Comparison of ENCODE assay signal across 8 cellular contexts in the genomic region with DNA sequence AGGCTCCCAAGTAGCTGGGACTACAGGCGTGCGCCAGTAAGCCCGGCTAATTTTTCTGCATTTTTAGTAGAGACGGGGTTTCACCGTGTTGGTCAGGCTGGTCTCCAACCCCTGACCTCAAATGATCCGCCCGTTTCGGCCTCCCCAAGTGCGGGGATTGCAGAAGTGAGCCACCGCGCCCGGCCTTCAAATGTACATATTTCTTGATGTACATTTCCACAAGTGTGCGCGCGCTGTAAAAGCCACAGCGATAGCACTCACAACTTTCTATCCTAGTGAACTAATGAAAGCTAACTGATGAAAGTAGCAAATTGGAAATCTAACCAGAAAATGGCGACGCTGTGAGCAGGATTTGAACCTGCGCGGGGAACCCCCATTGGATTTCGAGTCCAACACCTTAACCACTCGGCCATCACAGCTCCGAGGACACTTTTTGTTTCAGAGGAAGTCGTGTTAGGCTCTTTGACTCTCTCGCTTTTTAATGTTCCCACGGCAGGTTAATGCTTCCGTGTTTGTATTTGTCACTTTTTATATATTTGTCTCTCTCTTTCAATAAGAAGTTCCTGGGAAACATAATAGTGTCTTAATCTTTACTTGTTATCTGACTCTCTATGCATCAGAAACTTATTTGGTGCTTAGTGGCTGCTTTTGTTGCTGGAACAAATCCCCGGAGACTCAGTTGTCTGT.
DNase-seq lines count a peak whose midpoint lies in the region; ATAC-seq, FAIRE-seq and TF ChIP-seq lines count a peak whose summit lies in the region.

No MANE protein-coding gene starts in this region.

- TSS peak; percentile 79 for BruUV-seq in GM12878 (replicated peaks; lab: Mats Ljungman, UMichigan)

- H3K27ac Mint-ChIP-seq in CD4-positive, alpha-beta T cell, result peak overlapping the region; percentile 3

- H3K23ac ChIP-seq in mesendoderm (ENCODE audit: low read length), result no peak overlapping the region

- peaks cover 30% of the 10 kb centered on the region for H3K9me3 ChIP-seq in CD4-positive, alpha-beta T cell (ENCODE audit: control insufficient read depth, low read length)
- H3K9me3 ChIP-seq in GM12878 (replicated peaks; ENCODE audit: control insufficient read depth, insufficient read depth, low read length), result peaks cover 2% of the 10 kb centered on the region; the same call in 2 of the 3 replicates

- no peak overlapping the region for H4K5ac ChIP-seq in mesendoderm (ENCODE audit: low read length)

- no peak for DNase-seq in CD4-positive, alpha-beta T cell
- peak; percentile 98 for DNase-seq in NCI-H748 (lab: John Stamatoyannopoulos, UW; ENCODE audit: unreplicated experiment)
- no peak for DNase-seq in GM12878 (ENCODE audit: low read depth, low spot score)
- DNase-seq in mesendoderm, result peak; percentile 99
- DNase-seq in epidermal melanocyte (ENCODE audit: insufficient read length, low spot score), result no peak
- DNase-seq in GDM1 (lab: John Stamatoyannopoulos, UW), result no peak

- peak overlapping the region; percentile 55 for H3K9ac ChIP-seq in GM12878 (ENCODE audit: control insufficient read depth, insufficient read depth, low read length)
- H3K9ac ChIP-seq in mesendoderm (ENCODE audit: low read length), result no peak overlapping the region

- H4K8ac ChIP-seq in mesendoderm (ENCODE audit: low read depth, low read length), result no peak overlapping the region

- RAD21 ChIA-PET in GM12878 (lab: Charles Lee; ENCODE audit: unreplicated experiment), result interaction anchor here (0.5 to 2.7 kb wide), 2 partner anchors 81 to 166 kb away, joined by 3 to 6 read pairs; no protein-coding TSS in a partner anchor

- no peaks in the 10 kb centered on the region for H3K36me3 Mint-ChIP-seq in CD4-positive, alpha-beta T cell (ENCODE audit: low read depth)

- peaks cover 98% of the 10 kb centered on the region for H3K27me3 Mint-ChIP-seq in CD4-positive, alpha-beta T cell

- SMC1A ChIA-PET in GM12878 (lab: Charles Lee; ENCODE audit: uncharacterized antibody, unreplicated experiment), result no interaction called here

- no peak overlapping the region for H3K27ac ChIP-seq in CD4-positive, alpha-beta T cell (ENCODE audit: low read depth, low read length)
- peak overlapping the region; percentile 90 for H3K27ac ChIP-seq in GM12878 (ENCODE audit: control insufficient read depth, insufficient read depth)
- no peak overlapping the region for H3K27ac ChIP-seq in mesendoderm (ENCODE audit: low read depth, low read length)

- TF ChIP-seq EP300 in GM12878 (IDR thresholded peaks at IDR 0.05; ENCODE audit: borderline replicate concordance in 1 of 2, control insufficient read depth in 1 of 2, low read depth in 2 of 2, low read length in 2 of 2), result no peak; a peak in 1 of 4 replicates

- WGBS in GM12878 (ENCODE audit: insufficient coverage, insufficient replicate concordance, low lambda C conversion rate, missing lambda C conversion rate), result 16% methylated on average over 28 of the region's 28 CpGs
- no CpG with 5 or more reads among the region's 28 CpGs for WGBS in mesendoderm (ENCODE audit: extremely low coverage, insufficient coverage, low lambda C conversion rate)

- H3K79me1 ChIP-seq in mesendoderm (ENCODE audit: low read length), result no peaks in the 10 kb centered on the region

- no peaks in the 10 kb centered on the region for H3K79me2 ChIP-seq in GM12878 (ENCODE audit: control insufficient read depth, insufficient read depth, low read length)
- H3K79me2 ChIP-seq in mesendoderm (ENCODE audit: control insufficient read depth, insufficient read depth, low read length), result no peaks in the 10 kb centered on the region

- peak overlapping the region; percentile 38; the same call in 1 of the 2 replicates for H3K4me3 ChIP-seq in GM12878
- no peak overlapping the region for H3K4me3 ChIP-seq in mesendoderm (ENCODE audit: low read length)

- H2AK5ac ChIP-seq in mesendoderm (ENCODE audit: low read length), result no peak overlapping the region

- no peaks in the 10 kb centered on the region for H3K36me3 ChIP-seq in GM12878 (ENCODE audit: control insufficient read depth in 2 of 2, insufficient read depth in 2 of 2, low read length in 1 of 2)
- H3K36me3 ChIP-seq in mesendoderm (ENCODE audit: control insufficient read depth, insufficient read depth, low read length), result no peaks in the 10 kb centered on the region

- peak overlapping the region; percentile 5 for H3K4me3 Mint-ChIP-seq in CD4-positive, alpha-beta T cell

- peak overlapping the region; percentile 93 for H2AFZ ChIP-seq in GM12878 (ENCODE audit: control insufficient read depth, low read depth, low read length)

- TF ChIP-seq POLR2A in GM12878 (IDR thresholded peaks at IDR 0.05; ENCODE audit: low read depth, low read length), result no peak; the same call in 1 of the 2 replicates

- H2BK15ac ChIP-seq in mesendoderm (replicated peaks; ENCODE audit: low read depth), result no peak overlapping the region

- H3K4me1 Mint-ChIP-seq in CD4-positive, alpha-beta T cell (ENCODE audit: low read depth), result peaks cover 40% of the 10 kb centered on the region

- H3K9me3 Mint-ChIP-seq in CD4-positive, alpha-beta T cell, result peaks cover 17% of the 10 kb centered on the region

- H2BK120ac ChIP-seq in mesendoderm (ENCODE audit: low read depth, low read length), result no peak overlapping the region

- H3K56ac ChIP-seq in mesendoderm (ENCODE audit: low read length), result no peak overlapping the region

- H3K4me2 ChIP-seq in GM12878 (ENCODE audit: control insufficient read depth, insufficient read depth), result peak overlapping the region; percentile 84
- peak overlapping the region; percentile 46 for H3K4me2 ChIP-seq in mesendoderm (ENCODE audit: low read length)

- TF ChIP-seq CTCF in CD4-positive, alpha-beta T cell (IDR thresholded peaks at IDR 0.05), result no peak
- no peak for TF ChIP-seq CTCF in GM12878 (IDR thresholded peaks at IDR 0.05 in 2 of 3, conservative IDR thresholded peaks at IDR 0.05 in 1 of 3; ENCODE audit: control insufficient read depth in 2 of 3, extremely low read depth in 1 of 3, insufficient read depth in 1 of 3, low read depth in 3 of 3, low read length in 3 of 3)

- H3K4me1 ChIP-seq in GM12878 (ENCODE audit: control insufficient read depth, insufficient read depth, low read length), result peaks cover 9% of the 10 kb centered on the region
- peaks cover 5% of the 10 kb centered on the region for H3K4me1 ChIP-seq in mesendoderm (ENCODE audit: control insufficient read depth, low read depth, low read length)

- H3K27me3 ChIP-seq in CD4-positive, alpha-beta T cell (ENCODE audit: control insufficient read depth, insufficient read depth, low read length), result peaks cover 94% of the 10 kb centered on the region
- no peaks in the 10 kb centered on the region for H3K27me3 ChIP-seq in GM12878 (replicated peaks in 1 of 2; ENCODE audit: control insufficient read depth in 2 of 2, insufficient read depth in 2 of 2, low read length in 1 of 2)
- no peaks in the 10 kb centered on the region for H3K27me3 ChIP-seq in mesendoderm (ENCODE audit: insufficient read depth, low read length, poor library complexity)

- H3K4ac ChIP-seq in mesendoderm (ENCODE audit: low read depth, low read length), result no peak overlapping the region

- intact Hi-C loops in CD4-positive, alpha-beta T cell (cut with DNase I, micrococcal nuclease), result loop anchor here (5.0 kb wide), 4 partner anchors 80 to 1115 kb away; no protein-coding TSS in a partner anchor
- intact Hi-C loops in GM12878 (cut with micrococcal nuclease; ENCODE audit: unreplicated experiment), result loop anchor here (5.0 kb wide), 1 partner anchor 170 kb away; no protein-coding TSS in a partner anchor

- H4K20me1 ChIP-seq in GM12878 (ENCODE audit: control insufficient read depth, insufficient read depth), result no peaks in the 10 kb centered on the region

- H3K18ac ChIP-seq in mesendoderm (ENCODE audit: low read length), result no peak overlapping the region

- CTCF ChIA-PET in CD4-positive, alpha-beta T cell (lab: Charles Lee), result interaction anchor here (0.7 to 3.1 kb wide), 2 partner anchors 15 to 1123 kb away, joined by 4 to 9 read pairs; no protein-coding TSS in a partner anchor
- CTCF ChIA-PET in GM12878 (lab: Yijun Ruan, JAX), result interaction anchor here (0.9 to 2.2 kb wide), 5 partner anchors 15 to 101 kb away, joined by 3 to 7 read pairs (median 5); no protein-coding TSS in a partner anchor

- FAIRE-seq in GM12878 (lab: Jason Lieb, UNC), result no peak

- POLR2A ChIA-PET in CD4-positive, alpha-beta T cell (lab: Charles Lee), result interaction anchor here (1.0 to 1.4 kb wide), 2 partner anchors 15 to 193 kb away, joined by 3 to 5 read pairs; no protein-coding TSS in a partner anchor
- POLR2A ChIA-PET in GM12878 (lab: Charles Lee), result interaction anchor here (0.9 to 1.5 kb wide), 2 partner anchors 16 to 67 kb away, joined by 5 read pairs; no protein-coding TSS in a partner anchor

- peak; percentile 41 for ATAC-seq in CD4-positive, alpha-beta T cell (ENCODE audit: poor library complexity)
- ATAC-seq in GM18858 (IDR thresholded peaks at IDR 0.05; ENCODE audit: unreplicated experiment) (peak; percentile 35), HG03066 (IDR thresholded peaks at IDR 0.05; ENCODE audit: low read depth, unreplicated experiment) (peak; percentile 58), GM12878 (peak; percentile 67)

- H2BK5ac ChIP-seq in mesendoderm (ENCODE audit: low read length), result no peak overlapping the region

- no peak for TF ChIP-seq RAD21 in GM12878 (IDR thresholded peaks at IDR 0.05; ENCODE audit: insufficient read depth, low read depth, low read length)

- in situ Hi-C loops in GM12878 (cut with MboI), result no loop called here

Comparison
In these comparisons a context has a peak if more than half of its experiments do, and no peak if none do; other contexts are left out.
1. DNase-seq: peak in NCI-H748 (single experiment) and mesendoderm (single experiment); none in CD4-positive, alpha-beta T cell (0 of 10), GM12878 (single experiment), epidermal melanocyte (single experiment) and GDM1 (single experiment).
2. Peak in every context shown above with its lines, with median percentiles within 50 percentile points of each other: ATAC-seq.